ENCODE assay signal across 8 cellular contexts in the genomic region with DNA sequence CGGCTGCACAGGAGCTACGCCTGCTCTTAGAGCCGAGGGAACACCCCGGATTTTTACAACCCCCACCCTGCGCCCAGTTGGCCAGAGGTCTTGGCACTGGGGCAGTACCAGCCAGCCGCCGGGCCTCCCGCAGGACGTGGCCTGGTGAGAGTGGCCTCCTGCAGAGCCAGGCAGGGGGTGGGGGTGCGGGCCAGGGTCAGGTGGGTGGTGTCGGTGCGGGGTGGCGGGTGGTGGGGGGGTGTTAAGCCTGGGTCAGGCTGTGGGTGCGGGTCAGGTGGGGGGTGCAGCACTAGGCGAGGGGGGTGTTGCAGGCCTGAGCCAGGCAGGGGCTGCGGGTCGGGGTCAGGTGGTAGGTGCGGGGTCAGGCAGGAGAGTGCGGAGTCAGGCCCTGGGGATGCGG. TPM values are rescaled to one million over a fixed set of nuclear protein-coding genes. Genes with fewer than 3 reads are reported as not detected.
A peak's percentile ranks its signal among the peaks of the same experiment; 100 is the strongest.
DNase-seq lines count a peak whose midpoint lies in the region; ATAC-seq, FAIRE-seq and TF ChIP-seq lines count a peak whose summit lies in the region.

No MANE protein-coding gene starts in this region.

- H3K4me2 ChIP-seq in OCI-LY1 (ENCODE audit: low read length) = peak overlapping the region; percentile 58

- peak overlapping the region; percentile 88 for H3K4me3 Mint-ChIP-seq in neural crest cell

- H3K4me3 ChIP-seq in BJ (ENCODE audit: low read depth, low read length) = peak overlapping the region; percentile 98
- peak overlapping the region; percentile 82 for H3K4me3 ChIP-seq in OCI-LY1 (ENCODE audit: low read depth, low read length, poor library complexity, severe bottlenecking)

- TF ChIP-seq POLR2A in GM12891 (IDR thresholded peaks at IDR 0.05; ENCODE audit: low read depth, low read length) = no peak

- no peak for FAIRE-seq in GM12891 (lab: Jason Lieb, UNC)
- no peak for FAIRE-seq in urothelium cell line (lab: Jason Lieb, UNC)

- POLR2A ChIA-PET in BJ (lab: Charles Lee) = no interaction called here

- H3K9me2 ChIP-seq in OCI-LY1 (ENCODE audit: low read depth, low read length) = no peaks in the 10 kb centered on the region

- TF ChIP-seq CTCF in BJ (IDR thresholded peaks at IDR 0.05; ENCODE audit: insufficient read depth, low read depth, low read length) (no peak), OCI-LY1 (IDR thresholded peaks at IDR 0.05; ENCODE audit: low read length) (no peak), neural crest cell (conservative IDR thresholded peaks at IDR 0.05) (no peak)

- H3K9me3 Mint-ChIP-seq in neural crest cell = no peaks in the 10 kb centered on the region

- peaks cover 4% of the 10 kb centered on the region for H3K27me3 Mint-ChIP-seq in neural crest cell (ENCODE audit: low read depth)

- H4K20me1 ChIP-seq in OCI-LY1 (ENCODE audit: insufficient read depth, low read length) = no peaks in the 10 kb centered on the region

- no peaks in the 10 kb centered on the region for H3F3A ChIP-seq in OCI-LY1 (ENCODE audit: insufficient read depth, low read length)

- H2AFZ ChIP-seq in OCI-LY1 (ENCODE audit: low read length) = no peak overlapping the region

- peaks cover 22% of the 10 kb centered on the region for H3K36me3 ChIP-seq in BJ (ENCODE audit: control insufficient read depth, insufficient read depth, low read length)
- H3K36me3 ChIP-seq in OCI-LY1 (ENCODE audit: insufficient read depth, low read length) = peaks cover 12% of the 10 kb centered on the region

- H3K79me2 ChIP-seq in OCI-LY1 (ENCODE audit: insufficient read depth, low read length) = no peaks in the 10 kb centered on the region

- no peaks in the 10 kb centered on the region for H3K27me3 ChIP-seq in BJ (ENCODE audit: control insufficient read depth, insufficient read depth, low read length)
- no peaks in the 10 kb centered on the region for H3K27me3 ChIP-seq in OCI-LY1 (ENCODE audit: insufficient read depth, low read length)

- H3K27ac Mint-ChIP-seq in neural crest cell (ENCODE audit: unreplicated experiment) = no peak overlapping the region

- peak overlapping the region; percentile 37; the same call in 1 of the 2 replicates for H3K9ac ChIP-seq in OCI-LY1 (ENCODE audit: low read length)

- peaks cover 16% of the 10 kb centered on the region for H3K4me1 ChIP-seq in OCI-LY1 (ENCODE audit: insufficient read depth, low read length, severe bottlenecking)

- peaks cover 4% of the 10 kb centered on the region for H3K36me3 Mint-ChIP-seq in neural crest cell (ENCODE audit: low read depth)

- peaks cover 28% of the 10 kb centered on the region for H3K4me1 Mint-ChIP-seq in neural crest cell

- peak; percentile 4 for ATAC-seq in esophagus mucosa
- ATAC-seq in HG03565 (IDR thresholded peaks at IDR 0.05; ENCODE audit: unreplicated experiment) = no peak

- H3K9me3 ChIP-seq in OCI-LY1 (ENCODE audit: low read length) = no peaks in the 10 kb centered on the region

- no peak overlapping the region for H3K27ac ChIP-seq in OCI-LY1 (ENCODE audit: low read depth, low read length, poor library complexity, severe bottlenecking)

- DNase-seq in BJ (ENCODE audit: low read depth) (no peak), neural crest cell (ENCODE audit: low read depth, low spot score) (no peak), GM12891 (ENCODE audit: insufficient read length, low spot score) (no peak), urothelium cell line (ENCODE audit: low spot score) (no peak)
- DNase-seq in activated CD8-positive, alpha-beta memory T cell treated with anti-CD3 and anti-CD28 coated beads, Interleukin-2, amount 50 U/mL, for 48 hours = no peak

- CTCF ChIA-PET in BJ (lab: Yijun Ruan, JAX) = no interaction called here

TF ChIP-seq in GM12891, 5 proteins besides CTCF, POLR2A, EP300 and RAD21:
- no peak for TF ChIP-seq SPI1 (IDR thresholded peaks at IDR 0.05; ENCODE audit: low read depth, low read length)
- TF ChIP-seq POLR2AphosphoS5 (IDR thresholded peaks at IDR 0.05; ENCODE audit: low read depth, low read length) = no peak
- TF ChIP-seq POU2F2 (IDR thresholded peaks at IDR 0.05; ENCODE audit: low read depth, low read length) = no peak
- no peak for TF ChIP-seq PAX5 (IDR thresholded peaks at IDR 0.05; ENCODE audit: insufficient read depth, low read length, severe bottlenecking)
- no peak for TF ChIP-seq TAF1 (IDR thresholded peaks at IDR 0.05; ENCODE audit: low read depth, low read length)

RNA-seq across cellular contexts. Expression of gene ECHS1, which starts 0.6 kb away (rescaled TPM):
- polyA plus RNA-seq in BJ (2011; rRNA removed) = 41.7 and 63.9 TPM in 2 replicates
- 30.2 and 40.7 TPM in 2 replicates for polyA minus RNA-seq in BJ (2011; rRNA and poly(A)+ RNA removed)
- total RNA-seq in esophagus mucosa (79.5 TPM), neural crest cell (98.1 and 103 TPM in 2 replicates)
- 71.8 TPM for polyA plus RNA-seq in GM12891 (2012; ENCODE audit: low read depth, missing spikeins)

RNA-seq across cellular contexts. Expression of gene PAOX, which starts 6.6 kb away (rescaled TPM):
- polyA plus RNA-seq in BJ (2011; rRNA removed) = 3.5 and 4.5 TPM in 2 replicates
- polyA minus RNA-seq in BJ (2011; rRNA and poly(A)+ RNA removed) = 2.4 and 3.7 TPM in 2 replicates
- total RNA-seq in esophagus mucosa (11.3 TPM), neural crest cell (8.8 and 9.7 TPM in 2 replicates)
- polyA plus RNA-seq in GM12891 (2012; ENCODE audit: low read depth, missing spikeins) = 5.3 TPM

RNA-seq across cellular contexts. Expression of gene FUOM, which starts 14.7 kb away (rescaled TPM):
- 40.6 and 49.8 TPM in 2 replicates for polyA plus RNA-seq in BJ (2011; rRNA removed)
- polyA minus RNA-seq in BJ (2011; rRNA and poly(A)+ RNA removed) = 6.6 and 7.2 TPM in 2 replicates
- 10.2 TPM for total RNA-seq in esophagus mucosa
- total RNA-seq in neural crest cell = 18.1 and 18.3 TPM in 2 replicates
- polyA plus RNA-seq in GM12891 (2012; ENCODE audit: low read depth, missing spikeins) = 15.4 TPM

RNA-seq across cellular contexts. Expression of gene MTG1, which starts 21.4 kb away (rescaled TPM):
- polyA plus RNA-seq in BJ (2011; rRNA removed) = 30.9 and 38.1 TPM in 2 replicates
- 25.7 and 41.5 TPM in 2 replicates for polyA minus RNA-seq in BJ (2011; rRNA and poly(A)+ RNA removed)
- 35.2 TPM for total RNA-seq in esophagus mucosa
- total RNA-seq in neural crest cell = 104 and 105 TPM in 2 replicates
- polyA plus RNA-seq in GM12891 (2012; ENCODE audit: low read depth, missing spikeins) = 24.2 TPM

RNA-seq across cellular contexts. Expression of gene PRAP1, which starts 25.3 kb away (rescaled TPM):
- polyA plus RNA-seq in BJ (2011; rRNA removed) = not detected in 2 replicates
- polyA minus RNA-seq in BJ (2011; rRNA and poly(A)+ RNA removed) = not detected in 2 replicates
- total RNA-seq in esophagus mucosa (not detected), neural crest cell (not detected in 2 replicates)
- not detected for polyA plus RNA-seq in GM12891 (2012; ENCODE audit: low read depth, missing spikeins)
